ENCODE assay signal across 8 cellular contexts in the genomic region with DNA sequence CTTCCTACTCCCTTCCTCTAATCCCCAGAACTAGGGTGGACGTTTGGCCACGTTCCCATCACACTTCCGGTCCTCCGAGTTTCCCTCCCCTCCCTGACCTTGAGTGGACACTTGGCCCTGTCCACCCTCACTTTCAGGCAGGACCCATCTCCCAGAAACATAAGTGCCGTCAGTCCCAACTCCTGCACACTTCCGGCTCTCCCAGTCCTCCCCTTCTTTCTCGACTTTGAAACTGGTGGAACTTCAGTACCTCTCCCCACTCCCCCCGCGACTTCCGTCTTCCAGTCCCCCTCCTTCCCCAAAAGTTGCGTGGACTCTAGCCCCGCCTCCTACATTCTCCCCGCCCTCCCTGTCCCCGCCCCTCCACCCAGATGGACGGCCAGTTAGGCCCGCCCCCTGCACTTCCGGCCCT. TPM values are rescaled to one million over a fixed set of nuclear protein-coding genes. Genes with fewer than 3 reads are reported as not detected.
DNase-seq lines count a peak whose midpoint lies in the region; ATAC-seq and TF ChIP-seq lines count a peak whose summit lies in the region.

No MANE protein-coding gene starts in this region.

- DNase-seq in activated T-cell treated with anti-CD3 and anti-CD28 coated beads for 4 hours: peak; percentile 77
- DNase-seq in activated T-cell treated with anti-CD3 and anti-CD28 coated beads, Interleukin-2, amount 50 U/mL, for 1 hour: no peak
- no peak for DNase-seq in RWPE2 (ENCODE audit: low spot score)
- DNase-seq in breast epithelium (ENCODE audit: low spot score in 2 of 2): no peak
- DNase-seq in HT-29 (ENCODE audit: low spot score): no peak
- no peak for DNase-seq in NCI-H2227 treated with DMSO at 0.1 percent for 48 hours (lab: John Stamatoyannopoulos, UW)

- peaks cover 40% of the 10 kb centered on the region for H3K9me3 ChIP-seq in RWPE2 (ENCODE audit: severe bottlenecking)
- H3K9me3 ChIP-seq in breast epithelium: peaks cover 93 to 95% of the 10 kb centered on the region in 2 donors
- H3K9me3 ChIP-seq in mucosa of rectum (ENCODE audit: control insufficient read depth in 2 of 2, low read length in 2 of 2): peaks cover 42 to 55% of the 10 kb centered on the region in 2 donors
- peaks cover 45 to 85% (median 77%) of the 10 kb centered on the region in 5 donors for H3K9me3 ChIP-seq in subcutaneous abdominal adipose tissue (ENCODE audit: control insufficient read depth in 5 of 5, low read length in 5 of 5)

- peak overlapping the region; percentile 92 for H3K27ac ChIP-seq in RWPE2 (ENCODE audit: poor library complexity, severe bottlenecking)
- peak overlapping the region; percentile 99 for H3K27ac ChIP-seq in breast epithelium
- H3K27ac ChIP-seq in mucosa of rectum (ENCODE audit: low read depth in 2 of 2, low read length in 2 of 2): peak overlapping the region; percentile 99 to 100
- H3K27ac ChIP-seq in subcutaneous abdominal adipose tissue (ENCODE audit: low read depth, low read length): peak overlapping the region; percentile 90

- TF ChIP-seq POLR2A in breast epithelium (IDR thresholded peaks at IDR 0.05): no peak

- H3K9ac ChIP-seq in mucosa of rectum (ENCODE audit: low read depth in 1 of 2, low read length in 2 of 2) (no peak overlapping the region), subcutaneous abdominal adipose tissue (ENCODE audit: low read length in 5 of 5) (peak overlapping the region in 1 of 5 donors; percentile 87)

- H3K27me3 ChIP-seq in RWPE2 (ENCODE audit: insufficient read depth, poor library complexity, severe bottlenecking) (no peaks in the 10 kb centered on the region), breast epithelium (no peaks in the 10 kb centered on the region), mucosa of rectum (ENCODE audit: control insufficient read depth in 2 of 2, insufficient read depth in 2 of 2, low read length in 2 of 2) (no peaks in the 10 kb centered on the region), subcutaneous abdominal adipose tissue (ENCODE audit: control insufficient read depth in 5 of 5, insufficient read depth in 4 of 5, low read length in 5 of 5) (no peaks in the 10 kb centered on the region)

- intact Hi-C loops in breast epithelium (cut with DNase I; ENCODE audit: low total_unique reads): no loop called here

- H3K36me3 ChIP-seq in RWPE2 (ENCODE audit: low read depth) (peaks cover 41% of the 10 kb centered on the region), breast epithelium (peaks cover 19% of the 10 kb centered on the region), mucosa of rectum (ENCODE audit: control insufficient read depth in 2 of 2, insufficient read depth in 2 of 2, low read length in 2 of 2) (peaks cover 21 to 24% of the 10 kb centered on the region in 2 donors), subcutaneous abdominal adipose tissue (ENCODE audit: control insufficient read depth in 5 of 5, insufficient read depth in 5 of 5, low read length in 5 of 5) (peaks cover 8 to 34% (median 26%) of the 10 kb centered on the region in 5 donors)

- ATAC-seq in RWPE2 (ENCODE audit: low read depth): no peak

- H3K4me3 ChIP-seq in RWPE2 (ENCODE audit: severe bottlenecking) (peak overlapping the region; percentile 61), breast epithelium (peak overlapping the region; percentile 78 to 93 (median 82)), mucosa of rectum (ENCODE audit: low read length in 2 of 2) (peak overlapping the region; percentile 94), subcutaneous abdominal adipose tissue (ENCODE audit: low read depth in 1 of 5, low read length in 5 of 5) (peak overlapping the region; percentile 77 to 95 (median 92))

- no peaks in the 10 kb centered on the region for H3K4me1 ChIP-seq in RWPE2 (ENCODE audit: insufficient read depth, poor library complexity, severe bottlenecking)
- H3K4me1 ChIP-seq in breast epithelium: no peaks in the 10 kb centered on the region
- H3K4me1 ChIP-seq in mucosa of rectum (ENCODE audit: control insufficient read depth in 2 of 2, insufficient read depth in 2 of 2, low read length in 2 of 2): peaks cover 0 to 10% of the 10 kb centered on the region in 2 donors
- peaks cover 2 to 21% (median 13%) of the 10 kb centered on the region in 5 donors for H3K4me1 ChIP-seq in subcutaneous abdominal adipose tissue (ENCODE audit: control insufficient read depth in 5 of 5, insufficient read depth in 5 of 5, low read length in 5 of 5)

- no peak for TF ChIP-seq CTCF in RWPE2 (IDR thresholded peaks at IDR 0.05; ENCODE audit: poor library complexity, severe bottlenecking)
- TF ChIP-seq CTCF in breast epithelium (IDR thresholded peaks at IDR 0.05): no peak

RNA-seq across cellular contexts. Expression of gene ZNF274, which starts 0.3 kb away (rescaled TPM):
- total RNA-seq in breast epithelium: 10 to 100 TPM; 21.9 to 46.5 (median 39.0) TPM
- 11.1 and 19.7 TPM in 2 replicates for total RNA-seq in HT-29 (2014; rRNA removed; shearing (Covaris generic))

RNA-seq across cellular contexts. Expression of gene ZNF329, which starts 32.0 kb away (rescaled TPM):
- 10 to 100 TPM in 2 of 3 donors, 1 to 10 TPM in 1; 6.9 to 20.8 (median 13.8) TPM for total RNA-seq in breast epithelium
- total RNA-seq in HT-29 (2014; rRNA removed; shearing (Covaris generic)): 2.5 and 4.2 TPM in 2 replicates

RNA-seq across cellular contexts. Expression of gene ZNF544, which starts 46.1 kb away (rescaled TPM):
- 10 to 100 TPM; 10.1 to 70.2 (median 36.1) TPM for total RNA-seq in breast epithelium
- total RNA-seq in HT-29 (2014; rRNA removed; shearing (Covaris generic)): 60.1 and 64.8 TPM in 2 replicates
